8 cellular contexts compared by ENCODE assay signal in the genomic region with DNA sequence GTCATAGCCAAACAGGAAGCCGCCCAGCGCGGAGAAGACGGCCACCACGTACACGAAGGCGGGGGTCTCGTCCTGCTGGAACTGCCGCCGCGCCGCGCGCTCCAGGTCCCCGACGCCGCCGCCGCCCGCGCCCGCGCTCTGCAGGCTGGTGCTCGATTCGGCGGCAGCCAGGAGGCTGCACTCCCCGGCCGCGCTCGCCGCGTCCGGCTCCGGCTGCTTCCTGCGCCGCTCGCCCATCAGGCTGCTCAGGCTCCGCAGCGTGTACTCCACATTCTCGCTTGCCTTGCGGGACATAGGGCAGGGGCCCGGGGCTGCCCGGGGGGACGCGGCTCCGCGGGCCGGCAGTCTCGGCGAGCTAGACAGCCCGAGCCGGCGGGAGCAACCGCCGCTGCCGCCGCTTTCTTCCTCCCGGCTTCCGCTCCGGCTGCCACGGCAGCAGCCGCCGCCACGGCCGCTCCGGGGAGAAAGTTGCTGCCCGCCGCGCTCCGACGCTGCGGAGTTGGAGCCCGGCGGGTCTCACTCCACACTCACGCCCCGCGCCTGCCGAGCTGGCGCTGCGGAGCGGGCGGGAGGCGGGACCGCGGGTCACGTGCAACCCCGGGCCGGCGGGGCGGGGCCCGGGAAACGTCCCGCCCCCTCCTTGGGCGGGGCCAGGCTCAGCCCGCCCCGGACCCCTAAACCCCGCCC. TPM values are rescaled to one million over a fixed set of nuclear protein-coding genes. Genes with fewer than 3 reads are reported as not detected.
DNase-seq lines count a peak whose midpoint lies in the region; ATAC-seq and TF ChIP-seq lines count a peak whose summit lies in the region.

Gene SLC2A13 (minus strand): TSS at position 567 of the 687 bp plus-strand sequence. CDS start 273 bp downstream, at position 294.

- intact Hi-C loops in lower leg skin (cut with DNase I; ENCODE audit: low total_unique reads), result loop anchor here (5.0 to 10.0 kb wide), 2 partner anchors 91 to 343 kb away; no protein-coding TSS in a partner anchor

- TF ChIP-seq CTCF in lower leg skin (IDR thresholded peaks at IDR 0.05), result no peak

- 0 to 1% methylated on average over 44 to 63 of the region's 97 CpGs for WGBS in lower leg skin, 2 donors

- H3K4me3 ChIP-seq in lower leg skin (ENCODE audit: low read depth, poor library complexity, severe bottlenecking), result peak within 1 kb of the TSS; percentile 88

- DNase-seq in AG08395 (ENCODE audit: low spot score), result peak; percentile 94
- DNase-seq in NCI-H446 treated with DMSO at 0.1 percent for 48 hours (lab: John Stamatoyannopoulos, UW), result peak; percentile 32
- DNase-seq in activated CD4-positive, alpha-beta T cell treated with anti-CD3 and anti-CD28 coated beads, Interleukin-2, amount 50 U/mL, for 1 hour, result peak; percentile 73
- peak; percentile 78 for DNase-seq in dermis blood vessel endothelial cell
- DNase-seq in lower leg skin (ENCODE audit: low spot score in 2 of 2), result peak; percentile 63 to 93
- DNase-seq in stimulated activated CD4-positive, alpha-beta T cell treated with anti-CD3 and anti-CD28 coated beads, Interleukin-4, amount 100 ng/mL, for 4 hours, result peak; percentile 72 to 74

- ATAC-seq in GM18867 (IDR thresholded peaks at IDR 0.05; ENCODE audit: unreplicated experiment) (peak; percentile 78), HG03066 (IDR thresholded peaks at IDR 0.05; ENCODE audit: low read depth, unreplicated experiment) (peak; percentile 77)

- TF ChIP-seq POLR2A in lower leg skin (IDR thresholded peaks at IDR 0.05), result no peak

RNA-seq across cellular contexts. Expression of gene SLC2A13, which starts in this region (rescaled TPM):
- total RNA-seq in dermis blood vessel endothelial cell (4.6 and 6.5 TPM in 2 replicates), lower leg skin (10 to 100 TPM in 3 of 4 donors, 1 to 10 TPM in 1; 9.2 to 15.2 (median 13.9) TPM)

Comparison
In these comparisons a context has a peak if more than half of its experiments do, and no peak if none do; other contexts are left out.
1. Peak in every context shown above with its lines: DNase-seq, ATAC-seq and H3K4me3 ChIP-seq.
2. DNase-seq: peak in every context shown above with its lines; median percentile 94 in AG08395; 78 in dermis blood vessel endothelial cell; 78 in lower leg skin; 73 in activated CD4-positive, alpha-beta T cell treated with anti-CD3 and anti-CD28 coated beads, Interleukin-2, amount 50 U/mL, for 1 hour; 73 in stimulated activated CD4-positive, alpha-beta T cell treated with anti-CD3 and anti-CD28 coated beads, Interleukin-4, amount 100 ng/mL, for 4 hours; 32 in NCI-H446 treated with DMSO at 0.1 percent for 48 hours.